Comparison of ENCODE assay signal across 20 cellular contexts in the genomic region with DNA sequence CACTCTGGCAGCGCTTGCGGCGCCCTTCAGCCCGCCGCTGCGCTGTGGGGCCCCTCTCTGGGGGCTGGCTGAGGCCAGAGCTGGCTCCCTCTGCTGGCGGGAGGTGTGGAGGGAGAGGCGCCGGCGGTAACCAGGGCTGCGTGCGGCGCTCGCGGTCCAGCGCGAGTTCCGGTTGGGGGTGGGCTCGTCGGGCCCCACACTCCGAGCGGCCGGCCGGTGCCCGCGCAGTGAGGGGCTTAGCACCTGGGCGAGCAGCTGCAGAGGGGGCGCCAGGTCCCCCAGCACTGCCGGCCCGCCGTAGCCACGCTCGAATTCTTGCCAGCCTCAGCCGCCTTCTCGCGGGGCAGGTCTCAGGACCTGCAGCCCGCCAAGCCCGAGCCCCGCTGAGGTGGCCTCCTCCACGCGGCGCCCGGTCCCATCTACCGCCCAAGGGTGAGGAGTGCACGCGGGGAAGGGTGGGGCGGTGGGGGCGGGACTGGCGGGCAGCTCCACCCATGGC.
DNase-seq lines count a peak whose midpoint lies in the region; ATAC-seq, FAIRE-seq and TF ChIP-seq lines count a peak whose summit lies in the region.
"Had no signal": no experiment of that assay in that cellular context is flagged by ENCODE, and none has a peak within 500 bp of the region (broad histone marks: within the 10 kb centered on the region; RNA-seq: fewer than 3 reads in every experiment).

No MANE protein-coding gene starts in this region.

- H2BK12ac ChIP-seq in H1 (ENCODE audit: low read depth, low read length): no peak overlapping the region

- peak in 1 of 2 experiments; percentile 31; a peak in 1 of 4 replicates for TF ChIP-seq RAD21 in H1 (IDR thresholded peaks at IDR 0.05 in 1 of 2, conservative IDR thresholded peaks at IDR 0.05 in 1 of 2; ENCODE audit: low read depth in 2 of 2, low read length in 2 of 2)

- no peak overlapping the region for H3K56ac ChIP-seq in H1 (replicated peaks; ENCODE audit: insufficient read length, low read depth, low read length)

- H3K36me3 ChIP-seq in GM23338 (ENCODE audit: insufficient read depth): no peaks in the 10 kb centered on the region
- H3K36me3 ChIP-seq in H1 (ENCODE audit: control insufficient read depth in 2 of 4, insufficient read depth in 4 of 4, low read length in 3 of 4): peaks cover 0 to 4% (median 0%) of the 10 kb centered on the region in 4 experiments; a peak in 1 of 8 replicates

- H3K79me1 ChIP-seq in H1 (ENCODE audit: low read depth, low read length): no peaks in the 10 kb centered on the region; the same call in 1 of the 2 replicates

- peaks cover 9% of the 10 kb centered on the region; the same call in 2 of the 3 replicates for H3K36me3 Mint-ChIP-seq in GM23338 (ENCODE audit: low read depth)

- no peak overlapping the region for H3K14ac ChIP-seq in H1 (ENCODE audit: insufficient read length)

- no peak overlapping the region for H2BK120ac ChIP-seq in H1 (replicated peaks; ENCODE audit: low read depth, low read length)

- no peak overlapping the region for H3K4me3 ChIP-seq in right cardiac atrium (ENCODE audit: low read length)
- no peak overlapping the region for H3K4me3 ChIP-seq in GM23338
- H3K4me3 ChIP-seq in H1 (ENCODE audit: extremely low read depth in 1 of 4, insufficient read depth in 2 of 4, low read depth in 3 of 4, low read length in 4 of 4): no peak overlapping the region

- H3K9me3 Mint-ChIP-seq in GM23338: peaks cover 14% of the 10 kb centered on the region

- no peaks in the 10 kb centered on the region for H3F3A ChIP-seq in GM23338 (replicated peaks; ENCODE audit: low read depth)

- H2BK20ac ChIP-seq in H1 (ENCODE audit: low read length): no peak overlapping the region

- H3K27me3 ChIP-seq in right cardiac atrium (ENCODE audit: control insufficient read depth, insufficient read depth) (no peaks in the 10 kb centered on the region), GM23338 (ENCODE audit: insufficient read depth) (no peaks in the 10 kb centered on the region), H1 (replicated peaks in 1 of 4; ENCODE audit: control insufficient read depth in 3 of 4, extremely low read depth in 1 of 4, insufficient read depth in 3 of 4, low read length in 3 of 4) (no peaks in the 10 kb centered on the region)

- no peak overlapping the region for H3K4me2 ChIP-seq in GM23338
- H3K4me2 ChIP-seq in H1 (ENCODE audit: insufficient read depth in 1 of 2, low read depth in 2 of 2, low read length in 2 of 2): no peak overlapping the region

- H3K23ac ChIP-seq in H1 (ENCODE audit: insufficient read length): no peak overlapping the region

- H4K5ac ChIP-seq in H1 (ENCODE audit: insufficient read length, low read depth, low read length): no peak overlapping the region

- H4K91ac ChIP-seq in H1 (replicated peaks; ENCODE audit: insufficient read length, low read length): no peak overlapping the region

- ATAC-seq in right cardiac atrium: peak in 1 of 2 donors; percentile 51
- no peak for ATAC-seq in Right ventricle myocardium inferior
- peak; percentile 93 for ATAC-seq in GM23338
- no peak for ATAC-seq in HG03196 (IDR thresholded peaks at IDR 0.05; ENCODE audit: unreplicated experiment)
- no peak for ATAC-seq in HG02884 (IDR thresholded peaks at IDR 0.05; ENCODE audit: unreplicated experiment)
- ATAC-seq: Panc1 had no signal

- H3K4me3 Mint-ChIP-seq in GM23338: no peak overlapping the region

- no peak overlapping the region for H2AK5ac ChIP-seq in H1 (ENCODE audit: low read depth, low read length)

- H3K4me1 ChIP-seq in right cardiac atrium (ENCODE audit: control insufficient read depth, insufficient read depth, low read length): no peaks in the 10 kb centered on the region
- no peaks in the 10 kb centered on the region for H3K4me1 ChIP-seq in GM23338 (ENCODE audit: insufficient read depth)
- H3K4me1 ChIP-seq in H1 (replicated peaks in 1 of 4; ENCODE audit: control insufficient read depth in 3 of 4, insufficient read depth in 4 of 4, low read length in 3 of 4): no peaks in the 10 kb centered on the region

- no peak overlapping the region for H2BK5ac ChIP-seq in H1 (ENCODE audit: low read depth, low read length)

- TF ChIP-seq EP300 in H1 (IDR thresholded peaks at IDR 0.05; ENCODE audit: borderline replicate concordance in 1 of 2, low read depth in 2 of 2, low read length in 2 of 2): no peak

- no peak overlapping the region for H3K18ac ChIP-seq in H1 (ENCODE audit: extremely low read depth, low read length)

- 91% methylated on average over 49 of the region's 49 CpGs for WGBS in right cardiac atrium
- 99% methylated on average over 24 of the region's 49 CpGs; no CpG with 5 or more reads in 1 of the 2 experiments for WGBS in H1 (ENCODE audit: extremely low coverage in 1 of 2, insufficient coverage in 1 of 2, insufficient read length in 1 of 2, insufficient replicate concordance in 2 of 2, low coverage in 1 of 2, low lambda C conversion rate in 2 of 2, missing lambda C conversion rate in 1 of 2), 2 experiments

- H3K27me3 Mint-ChIP-seq in GM23338 (ENCODE audit: insufficient read depth, low read depth, poor library complexity): peaks cover 4% of the 10 kb centered on the region

- H2AFZ ChIP-seq in GM23338: no peak overlapping the region
- H2AFZ ChIP-seq in H1 (ENCODE audit: low read length): no peak overlapping the region

- no peaks in the 10 kb centered on the region for H4K20me1 ChIP-seq in GM23338 (replicated peaks; ENCODE audit: insufficient read depth)
- H4K20me1 ChIP-seq in H1 (replicated peaks in 1 of 2; ENCODE audit: control insufficient read depth in 1 of 2, insufficient read depth in 2 of 2, low read length in 2 of 2): no peaks in the 10 kb centered on the region

- no peak overlapping the region for H3K27ac Mint-ChIP-seq in GM23338

- no peaks in the 10 kb centered on the region; the same call in 2 of the 3 replicates for H3K4me1 Mint-ChIP-seq in GM23338

- CTCF ChIA-PET in H1 (lab: Charles Lee; ENCODE audit: partially characterized antibody): no interaction called here

- no peak overlapping the region for H3K4ac ChIP-seq in H1 (replicated peaks; ENCODE audit: insufficient read length, low read depth, low read length)

- TF ChIP-seq CTCF in GM23338 (conservative IDR thresholded peaks at IDR 0.05; ENCODE audit: low read depth in 2 of 2) (peak; percentile 36 to 55), H1 (IDR thresholded peaks at IDR 0.05; ENCODE audit: control extremely low read depth in 1 of 3, insufficient read depth in 1 of 3, low read depth in 1 of 3, low read length in 3 of 3) (peak in 2 of 3 experiments; percentile 13 to 23; a peak in 2 of 4 replicates)

- no peaks in the 10 kb centered on the region for H3K23me2 ChIP-seq in H1 (ENCODE audit: low read depth, low read length)

- H3K9me3 ChIP-seq in right cardiac atrium (ENCODE audit: control insufficient read depth, low read length) (no peaks in the 10 kb centered on the region), H1 (ENCODE audit: insufficient read depth in 2 of 2, low read depth in 1 of 2, low read length in 1 of 2) (peaks cover 3 to 13% of the 10 kb centered on the region in 2 experiments; a peak in 2 of 4 replicates)

- H4K8ac ChIP-seq in H1 (ENCODE audit: extremely low read depth, insufficient read depth, low read length): peak overlapping the region; percentile 11

- H2BK15ac ChIP-seq in H1 (ENCODE audit: low read length): no peak overlapping the region

- intact Hi-C loops in right cardiac atrium (cut with DNase I): no loop called here
- intact Hi-C loops in Right ventricle myocardium inferior (cut with DNase I): no loop called here
- intact Hi-C loops in posterior vena cava (cut with DNase I): no loop called here

- DNase-seq in right cardiac atrium: peak in 2 of 3 donors; percentile 12 to 54
- DNase-seq in Right ventricle myocardium inferior (ENCODE audit: missing footprints): no peak
- DNase-seq in GM23338 (ENCODE audit: low spot score): peak; percentile 44
- DNase-seq in H1 (ENCODE audit: low read depth in 1 of 2, low spot score in 2 of 2): no peak
- DNase-seq in posterior vena cava (ENCODE audit: low spot score): peak; percentile 68
- DNase-seq in NCI-H226: no peak
- DNase-seq: DMS79, IMR-90, MV-4-11, NCI-H1105 treated with DMSO at 0.1 percent for 48 hours, NCI-H1694, NCI-H2081, NCI-H2171, NCI-H524 treated with DMSO at 0.1 percent for 48 hours, NCI-H82 had no signal

- H3K79me2 ChIP-seq in GM23338 (replicated peaks; ENCODE audit: insufficient read depth): no peaks in the 10 kb centered on the region
- no peaks in the 10 kb centered on the region for H3K79me2 ChIP-seq in H1 (ENCODE audit: control insufficient read depth in 1 of 2, insufficient read depth in 2 of 2, low read length in 2 of 2)

- POLR2A ChIA-PET in H1 (lab: Charles Lee; ENCODE audit: partially characterized antibody): no interaction called here

- no peak overlapping the region for H3K9ac ChIP-seq in H1 (replicated peaks in 1 of 4; ENCODE audit: extremely low read depth in 1 of 4, low read depth in 3 of 4, low read length in 3 of 4)

- no peaks in the 10 kb centered on the region for H3K9me2 ChIP-seq in GM23338 (ENCODE audit: insufficient read depth)

- H3K27ac ChIP-seq in right cardiac atrium (ENCODE audit: low read length): no peak overlapping the region
- no peak overlapping the region for H3K27ac ChIP-seq in GM23338 (ENCODE audit: low read depth)
- H3K27ac ChIP-seq in H1 (ENCODE audit: low read depth, low read length): no peak overlapping the region

- no peak for TF ChIP-seq POLR2A in H1 (IDR thresholded peaks at IDR 0.05; ENCODE audit: control extremely low read depth in 1 of 2, low read depth in 2 of 2, low read length in 2 of 2)

- no peak for FAIRE-seq in H1 (lab: Jason Lieb, UNC)
- FAIRE-seq: A204.1, GM12891 had no signal

TF ChIP-seq in GM23338, 12 proteins besides CTCF, POLR2A, EP300 and RAD21 (continues in another document):
- TF ChIP-seq CREB1 (CRISPR knock-in tag; IDR thresholded peaks at IDR 0.05; ENCODE audit: low read depth) (no peak), STAT1 (IDR thresholded peaks at IDR 0.05; ENCODE audit: unreplicated experiment) (no peak)

TF ChIP-seq in H1, 55 proteins besides CTCF, POLR2A, EP300 and RAD21:
- no peak for TF ChIP-seq CBX8 (IDR thresholded peaks at IDR 0.05; ENCODE audit: borderline replicate concordance, low read depth, low read length)
- no peak for TF ChIP-seq RNF2 (IDR thresholded peaks at IDR 0.05; ENCODE audit: borderline replicate concordance, low read depth, low read length, missing control alignments, poor library complexity, severe bottlenecking)

Comparison
In these comparisons a context has a peak if more than half of its experiments do, and no peak if none do; other contexts are left out.
1. DNase-seq: peak in right cardiac atrium (2 of 3), GM23338 (single experiment) and posterior vena cava (single experiment); none in Right ventricle myocardium inferior (single experiment), H1 (0 of 2) and NCI-H226 (single experiment).